ENCODE assay signal across 27 cellular contexts in the genomic region with DNA sequence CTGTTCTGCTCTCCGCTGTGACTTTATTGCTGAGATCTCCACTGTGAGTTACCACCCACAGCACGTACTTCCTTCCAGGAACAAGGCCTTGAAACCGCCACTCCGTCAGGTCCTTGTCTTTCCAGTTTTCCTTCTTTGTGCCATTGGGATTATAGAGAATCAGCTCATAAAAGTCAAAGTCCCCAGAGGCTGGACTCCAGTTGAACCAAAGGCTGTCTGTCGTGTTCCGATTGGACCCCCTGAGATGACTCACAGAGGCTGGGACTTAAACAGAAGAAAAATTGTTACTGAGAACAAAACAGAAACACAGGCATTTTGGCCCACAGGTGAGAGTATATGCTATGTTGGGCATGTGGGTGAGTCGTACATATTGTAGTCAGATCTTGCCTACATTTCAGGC.
DNase-seq lines count a peak whose midpoint lies in the region; ATAC-seq, FAIRE-seq and TF ChIP-seq lines count a peak whose summit lies in the region.
"Had no signal": no experiment of that assay in that cellular context is flagged by ENCODE, and none has a peak within 500 bp of the region (broad histone marks: within the 10 kb centered on the region; RNA-seq: fewer than 3 reads in every experiment).

No MANE protein-coding gene starts in this region.

- H3K9me3 ChIP-seq in muscle layer of duodenum (ENCODE audit: control insufficient read depth in 1 of 2, low read length in 2 of 2): no peaks in the 10 kb centered on the region
- no peaks in the 10 kb centered on the region for H3K9me3 ChIP-seq in ovary
- H3K9me3 ChIP-seq: SJCRH30 had no signal

- ATAC-seq in GM23338 (no peak), esophagus mucosa (peak; percentile 62), GM18520 (IDR thresholded peaks at IDR 0.05; ENCODE audit: unreplicated experiment) (no peak)
- ATAC-seq: Right ventricle myocardium inferior had no signal

- no peaks in the 10 kb centered on the region for H4K20me1 ChIP-seq in GM23338 (replicated peaks; ENCODE audit: insufficient read depth)

- TF ChIP-seq CTCF in GM23338 (conservative IDR thresholded peaks at IDR 0.05; ENCODE audit: low read depth in 2 of 2) (no peak), bronchial epithelial cell (IDR thresholded peaks at IDR 0.05; ENCODE audit: insufficient read depth, low read length, severe bottlenecking) (no peak), chondrocyte (IDR thresholded peaks at IDR 0.05) (no peak), ovary (IDR thresholded peaks at IDR 0.05) (no peak)

- DNase-seq in GM23338 (ENCODE audit: low spot score) (no peak), bronchial epithelial cell (ENCODE audit: low read depth) (peak; percentile 10), chondrocyte (ENCODE audit: low spot score) (no peak), ovary (no peak), NCI-H1694 (lab: John Stamatoyannopoulos, UW) (no peak)
- DNase-seq: 8988T; Calu3; DMS153; DND-41; H9; HFFc6; MV-4-11; NCI-H1105; NCI-H1436 treated with DMSO at 0.1 percent for 48 hours; NCI-H1930; NCI-H2107; NCI-H446; NCI-H524 treated with DMSO at 0.1 percent for 48 hours; NCI-H82; NK-92 treated with Interleukin-12 subunit alpha and Interleukin-12 subunit beta, amount 100 ng/mL, for 24 hours; PC-9; SJCRH30 had no signal

- no peaks in the 10 kb centered on the region for H3F3A ChIP-seq in GM23338 (replicated peaks; ENCODE audit: low read depth)

- no peak for FAIRE-seq in bronchial epithelial cell (lab: Jason Lieb, UNC)
- FAIRE-seq: GM12892 had no signal

- TF ChIP-seq POLR2A in ovary (IDR thresholded peaks at IDR 0.05): no peak

- H2AFZ ChIP-seq in GM23338: 0 out of 2 replicates have a peak overlapping the region, but pooled peaks have one; percentile 10
- H2AFZ ChIP-seq: PC-9 had no signal

- H3K9me2 ChIP-seq in GM23338 (ENCODE audit: insufficient read depth): peaks cover 4% of the 10 kb centered on the region

- H3K4me1 Mint-ChIP-seq in GM23338: no peaks in the 10 kb centered on the region
- H3K4me1 Mint-ChIP-seq in chondrocyte (ENCODE audit: low read depth): peaks cover 6% of the 10 kb centered on the region

- no peak overlapping the region for H3K4me2 ChIP-seq in GM23338
- H3K4me2 ChIP-seq: PC-9 had no signal

- no peaks in the 10 kb centered on the region for H3K27me3 ChIP-seq in GM23338 (ENCODE audit: insufficient read depth)
- no peaks in the 10 kb centered on the region for H3K27me3 ChIP-seq in bronchial epithelial cell (ENCODE audit: control insufficient read depth, insufficient read depth, low read length)
- no peaks in the 10 kb centered on the region for H3K27me3 ChIP-seq in muscle layer of duodenum (ENCODE audit: low read depth, low read length)
- H3K27me3 ChIP-seq in ovary: no peaks in the 10 kb centered on the region
- H3K27me3 ChIP-seq: SJCRH30 had no signal

- intact Hi-C loops in ovary (cut with DNase I): no loop called here

- no peak overlapping the region for H3K27ac ChIP-seq in GM23338 (ENCODE audit: low read depth)
- H3K27ac ChIP-seq in muscle layer of duodenum (ENCODE audit: low read length): peak overlapping the region; percentile 2
- no peak overlapping the region for H3K27ac ChIP-seq in ovary
- H3K27ac ChIP-seq: PC-9, SJCRH30 had no signal

- H3K4me3 ChIP-seq in GM23338 (no peak overlapping the region), bronchial epithelial cell (ENCODE audit: low read depth, low read length) (no peak overlapping the region), muscle layer of duodenum (ENCODE audit: low read depth in 1 of 2, low read length in 2 of 2) (no peak overlapping the region), ovary (no peak overlapping the region)
- H3K4me3 ChIP-seq: PC-9, SJCRH30 had no signal

- H3K4me1 ChIP-seq in GM23338 (ENCODE audit: insufficient read depth) (0 out of 2 replicates have a peak, but pooled peaks cover under 1% of the 10 kb centered on the region), muscle layer of duodenum (ENCODE audit: control insufficient read depth in 1 of 2, insufficient read depth in 2 of 2, low read length in 2 of 2) (no peaks in the 10 kb centered on the region), ovary (ENCODE audit: insufficient read depth) (no peaks in the 10 kb centered on the region)
- H3K4me1 ChIP-seq: SJCRH30 had no signal

- no peaks in the 10 kb centered on the region; the same call in 1 of the 3 replicates for H3K9me3 Mint-ChIP-seq in GM23338
- no peaks in the 10 kb centered on the region for H3K9me3 Mint-ChIP-seq in chondrocyte (ENCODE audit: low read depth)
- H3K9me3 Mint-ChIP-seq: H9, HFFc6 had no signal

- no peaks in the 10 kb centered on the region for H3K79me2 ChIP-seq in GM23338 (replicated peaks; ENCODE audit: insufficient read depth)

- H3K36me3 ChIP-seq in GM23338 (ENCODE audit: insufficient read depth) (no peaks in the 10 kb centered on the region), bronchial epithelial cell (ENCODE audit: control insufficient read depth, insufficient read depth, low read length) (no peaks in the 10 kb centered on the region), muscle layer of duodenum (ENCODE audit: control insufficient read depth in 1 of 2, insufficient read depth in 2 of 2, low read length in 2 of 2) (no peaks in the 10 kb centered on the region), ovary (no peaks in the 10 kb centered on the region)
- H3K36me3 ChIP-seq: SJCRH30 had no signal

- no peak for TF ChIP-seq EP300 in ovary (IDR thresholded peaks at IDR 0.05)

- H3K36me3 Mint-ChIP-seq in GM23338 (ENCODE audit: low read depth) (peaks cover 1% of the 10 kb centered on the region; the same call in 1 of the 3 replicates), chondrocyte (ENCODE audit: low read depth) (no peaks in the 10 kb centered on the region)

- 86 to 92% (median 91%) methylated on average over 7 of the region's 7 CpGs for WGBS in ovary, 3 donors

- peaks cover 4% of the 10 kb centered on the region for H3K27me3 Mint-ChIP-seq in GM23338 (ENCODE audit: insufficient read depth, low read depth, poor library complexity)
- H3K27me3 Mint-ChIP-seq in chondrocyte (ENCODE audit: low read depth): peaks cover 10% of the 10 kb centered on the region

- H3K4me3 Mint-ChIP-seq in GM23338 (no peak overlapping the region), chondrocyte (ENCODE audit: unreplicated experiment) (no peak overlapping the region)
- H3K4me3 Mint-ChIP-seq: H9, HFFc6 had no signal

- H3K27ac Mint-ChIP-seq in GM23338: no peak overlapping the region
- H3K27ac Mint-ChIP-seq in chondrocyte (ENCODE audit: unreplicated experiment): no peak overlapping the region
- H3K27ac Mint-ChIP-seq: H9, HFFc6 had no signal

TF ChIP-seq in GM23338, 12 proteins besides CTCF, POLR2A, EP300 and RAD21 (continues in another document):
- TF ChIP-seq JUNB (IDR thresholded peaks at IDR 0.05; ENCODE audit: unreplicated experiment): no peak
- TF ChIP-seq EZH2phosphoT487 (IDR thresholded peaks at IDR 0.05; ENCODE audit: unreplicated experiment): no peak
- no peak for TF ChIP-seq NANOG (IDR thresholded peaks at IDR 0.05; ENCODE audit: borderline replicate concordance)
- no peak for TF ChIP-seq ZNF331 (CRISPR knock-in tag; IDR thresholded peaks at IDR 0.05; ENCODE audit: low read depth)
- no peak for TF ChIP-seq EZH2 (IDR thresholded peaks at IDR 0.05; ENCODE audit: low read depth, unreplicated experiment)
